20 cellular contexts compared by ENCODE assay signal in the genomic region with DNA sequence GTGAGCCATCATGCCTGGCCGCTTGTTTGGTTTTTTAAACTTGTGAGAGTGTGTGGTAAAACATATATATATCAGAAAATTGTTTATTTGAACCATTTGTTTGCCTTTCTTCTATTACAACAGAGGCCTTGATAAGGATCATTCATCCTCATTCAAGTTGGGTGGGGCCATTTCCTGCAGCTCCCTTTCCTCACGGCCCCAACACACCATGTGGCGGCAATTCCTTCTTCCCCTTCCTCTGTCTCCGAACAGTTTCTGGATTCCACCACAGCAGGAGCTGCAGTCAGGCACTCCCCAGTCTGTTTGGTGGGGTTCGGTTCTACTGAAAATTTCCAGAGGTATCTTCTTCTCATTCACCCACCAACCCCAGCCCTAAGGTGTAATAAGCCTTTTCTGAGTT. TPM values are rescaled to one million over a fixed set of nuclear protein-coding genes. Genes with fewer than 3 reads are reported as not detected.
DNase-seq lines count a peak whose midpoint lies in the region; ATAC-seq and TF ChIP-seq lines count a peak whose summit lies in the region.
"Had no signal": no experiment of that assay in that cellular context is flagged by ENCODE, and none has a peak within 500 bp of the region (broad histone marks: within the 10 kb centered on the region; RNA-seq: fewer than 3 reads in every experiment).

No MANE protein-coding gene starts in this region.

- H3K36me3 ChIP-seq in A673 (ENCODE audit: insufficient read depth, low read length, poor library complexity, severe bottlenecking) (no peaks in the 10 kb centered on the region), spleen (no peaks in the 10 kb centered on the region)
- H3K36me3 ChIP-seq: esophagus muscularis mucosa, gastrocnemius medialis had no signal

- H3K4me3 Mint-ChIP-seq in CD14-positive monocyte (peak overlapping the region in 1 of 2 donors; percentile 62), T-cell (peak overlapping the region in 1 of 3 donors; percentile 54)
- no peak overlapping the region for H3K4me3 Mint-ChIP-seq in dendritic cell treated with granulocyte-macrophage colony-stimulating factor and Interleukin-4, amounts not matched to agents 40 ng/mL and 50 ng/mL, for 4 days
- H3K4me3 Mint-ChIP-seq: type B pancreatic cell had no signal

- H3K4me1 ChIP-seq in A673 (ENCODE audit: insufficient read depth, low read length, poor library complexity, severe bottlenecking) (no peaks in the 10 kb centered on the region), spleen (peaks cover 0 to 30% (median 19%) of the 10 kb centered on the region in 6 donors)

- no peaks in the 10 kb centered on the region for H3K9me3 ChIP-seq in A673 (ENCODE audit: low read depth, low read length, poor library complexity, severe bottlenecking)
- H3K9me3 ChIP-seq in spleen = no peaks in the 10 kb centered on the region
- H3K9me3 ChIP-seq: gastrocnemius medialis, SK-N-SH had no signal

- H3K36me3 Mint-ChIP-seq in CD14-positive monocyte (no peaks in the 10 kb centered on the region), T-cell (no peaks in the 10 kb centered on the region)
- H3K36me3 Mint-ChIP-seq in dendritic cell treated with granulocyte-macrophage colony-stimulating factor and Interleukin-4, amounts not matched to agents 40 ng/mL and 50 ng/mL, for 4 days (ENCODE audit: low read depth) = no peaks in the 10 kb centered on the region
- H3K36me3 Mint-ChIP-seq: type B pancreatic cell had no signal

- DNase-seq in A673 (ENCODE audit: low spot score) (peak; percentile 48), CD14-positive monocyte (ENCODE audit: low spot score) (no peak), T-cell (no peak), spleen (no peak), foreskin melanocyte (no peak)
- DNase-seq: activated CD4-positive, CD25-positive, alpha-beta regulatory T cell treated with anti-CD3 and anti-CD28 coated beads, Interleukin-2, amount 50 U/mL, for 72 hours; activated gamma-delta T cell treated with Interleukin-2 at 50 U/mL for 16 hours; activated T-cell treated with anti-CD3 and anti-CD28 coated beads, Interleukin-2, amount 50 U/mL, for 1 hour; gastrocnemius medialis; NCI-H1694 treated with DMSO at 0.1 percent for 48 hours; NCI-H2171 treated with DMSO at 0.1 percent for 48 hours; posterior cingulate gyrus; SK-N-SH had no signal

- no peaks in the 10 kb centered on the region for H3K27me3 ChIP-seq in A673 (replicated peaks; ENCODE audit: insufficient read depth, low read depth, low read length, poor library complexity)
- no peaks in the 10 kb centered on the region for H3K27me3 ChIP-seq in spleen (replicated peaks in 1 of 7)
- H3K27me3 ChIP-seq: esophagus muscularis mucosa, gastrocnemius medialis had no signal

- CTCF ChIA-PET in A673 (lab: Charles Lee) (no interaction called here), T-cell (lab: Charles Lee) (no interaction called here)

- H3K27ac ChIP-seq in A673 (ENCODE audit: low read depth, low read length, poor library complexity, severe bottlenecking) = no peak overlapping the region
- peak overlapping the region in 3 of 8 donors; percentile 5 to 47 (median 18) for H3K27ac ChIP-seq in spleen
- H3K27ac ChIP-seq: esophagus muscularis mucosa had no signal

- peaks cover 2 to 5% (median 2%) of the 10 kb centered on the region in 3 donors for H3K27me3 Mint-ChIP-seq in CD14-positive monocyte (ENCODE audit: low read depth in 3 of 3)
- H3K27me3 Mint-ChIP-seq in T-cell = no peaks in the 10 kb centered on the region
- H3K27me3 Mint-ChIP-seq in dendritic cell treated with granulocyte-macrophage colony-stimulating factor and Interleukin-4, amounts not matched to agents 40 ng/mL and 50 ng/mL, for 4 days = no peaks in the 10 kb centered on the region
- H3K27me3 Mint-ChIP-seq: type B pancreatic cell had no signal

- TF ChIP-seq POLR2A in spleen (IDR thresholded peaks at IDR 0.05) = no peak

- 40 to 63% (median 50%) methylated on average over 5 of the region's 5 CpGs for WGBS in spleen, 5 donors

- H3K4me1 Mint-ChIP-seq in CD14-positive monocyte (peaks cover 26% of the 10 kb centered on the region), T-cell (peaks cover 46 to 60% (median 51%) of the 10 kb centered on the region in 3 donors)
- H3K4me1 Mint-ChIP-seq in dendritic cell treated with granulocyte-macrophage colony-stimulating factor and Interleukin-4, amounts not matched to agents 40 ng/mL and 50 ng/mL, for 4 days (ENCODE audit: low read depth) = peaks cover 23% of the 10 kb centered on the region

- H3K9me3 Mint-ChIP-seq in CD14-positive monocyte (peaks cover 0 to 3% (median 0%) of the 10 kb centered on the region in 7 donors), T-cell (no peaks in the 10 kb centered on the region)
- H3K9me3 Mint-ChIP-seq in dendritic cell treated with granulocyte-macrophage colony-stimulating factor and Interleukin-4, amounts not matched to agents 40 ng/mL and 50 ng/mL, for 4 days = no peaks in the 10 kb centered on the region

- no peak overlapping the region for H3K4me3 ChIP-seq in A673 (ENCODE audit: low read depth, low read length, poor library complexity, severe bottlenecking)
- no peak overlapping the region for H3K4me3 ChIP-seq in spleen
- H3K4me3 ChIP-seq: esophagus muscularis mucosa, gastrocnemius medialis, GM12878, lung had no signal

- ATAC-seq in T-cell (replicated peaks in 1 of 4) (no peak), GM21390 (IDR thresholded peaks at IDR 0.05; ENCODE audit: unreplicated experiment) (no peak), GM18502 (IDR thresholded peaks at IDR 0.05; ENCODE audit: poor library complexity, unreplicated experiment) (no peak)
- ATAC-seq: GM12878 had no signal

- no TSS peak for BruUV-seq in A673 (replicated peaks; lab: Mats Ljungman, UMichigan)

- POLR2A ChIA-PET in A673 (lab: Charles Lee; ENCODE audit: low non-redundant PET) = interaction anchor here (0.6 kb wide), 1 partner anchor 32 kb away, joined by 7 read pairs; no protein-coding TSS in a partner anchor
- POLR2A ChIA-PET in T-cell (lab: Charles Lee) = interaction anchor here in 1 of 2 donors (0.6 kb wide), 1 partner anchor 625 kb away, joined by 3 read pairs; no protein-coding TSS in a partner anchor

- H3K27ac Mint-ChIP-seq in CD14-positive monocyte (peak overlapping the region in 5 of 7 donors; percentile 6 to 70 (median 46)), T-cell (peak overlapping the region; percentile 68 to 82)
- peak overlapping the region; percentile 14 for H3K27ac Mint-ChIP-seq in dendritic cell treated with granulocyte-macrophage colony-stimulating factor and Interleukin-4, amounts not matched to agents 40 ng/mL and 50 ng/mL, for 4 days

- TF ChIP-seq CTCF in A673 (conservative IDR thresholded peaks at IDR 0.05; ENCODE audit: low read depth, low read length) (no peak), CD14-positive monocyte (IDR thresholded peaks at IDR 0.05) (no peak), spleen (IDR thresholded peaks at IDR 0.05 in 8 of 11, conservative IDR thresholded peaks at IDR 0.05 in 3 of 11) (no peak)

- intact Hi-C loops in A673 (cut with micrococcal nuclease; ENCODE audit: unreplicated experiment) = no loop called here
- intact Hi-C loops in CD14-positive monocyte (cut with micrococcal nuclease) = no loop called here
- intact Hi-C loops in dendritic cell treated with granulocyte-macrophage colony-stimulating factor and Interleukin-4, amounts not matched to agents 40 ng/mL and 50 ng/mL, for 4 days (cut with micrococcal nuclease) = no loop called here
- intact Hi-C loops in spleen (cut with DNase I; ENCODE audit: low total_unique reads) = no loop called here

RNA-seq across cellular contexts. Expression of gene RASSF3, which starts 42.0 kb away (rescaled TPM):
- total RNA-seq in A673 (2021) (37.7 and 38.2 TPM in 2 replicates), T-cell (100 to 1,000 TPM; 113 to 167 (median 149) TPM), spleen (100 to 1,000 TPM in 3 of 7 donors, 10 to 100 TPM in 4; 69.1 to 120 (median 97.0) TPM)
- polyA plus RNA-seq in CD14-positive monocyte (10 to 100 TPM in 1 of 2 donors, 1 to 10 TPM in 1; 6.6 to 14.5 TPM), spleen (10 to 100 TPM; 31.0 to 51.5 (median 31.8) TPM)

Comparison
In these comparisons a context has a peak if more than half of its experiments do, and no peak if none do; other contexts are left out.
1. H3K27ac Mint-ChIP-seq: peak in every context shown above with its lines; median percentile 75 in T-cell; 46 in CD14-positive monocyte; 14 in dendritic cell treated with granulocyte-macrophage colony-stimulating factor and Interleukin-4, amounts not matched to agents 40 ng/mL and 50 ng/mL, for 4 days.